In the genomic region with DNA sequence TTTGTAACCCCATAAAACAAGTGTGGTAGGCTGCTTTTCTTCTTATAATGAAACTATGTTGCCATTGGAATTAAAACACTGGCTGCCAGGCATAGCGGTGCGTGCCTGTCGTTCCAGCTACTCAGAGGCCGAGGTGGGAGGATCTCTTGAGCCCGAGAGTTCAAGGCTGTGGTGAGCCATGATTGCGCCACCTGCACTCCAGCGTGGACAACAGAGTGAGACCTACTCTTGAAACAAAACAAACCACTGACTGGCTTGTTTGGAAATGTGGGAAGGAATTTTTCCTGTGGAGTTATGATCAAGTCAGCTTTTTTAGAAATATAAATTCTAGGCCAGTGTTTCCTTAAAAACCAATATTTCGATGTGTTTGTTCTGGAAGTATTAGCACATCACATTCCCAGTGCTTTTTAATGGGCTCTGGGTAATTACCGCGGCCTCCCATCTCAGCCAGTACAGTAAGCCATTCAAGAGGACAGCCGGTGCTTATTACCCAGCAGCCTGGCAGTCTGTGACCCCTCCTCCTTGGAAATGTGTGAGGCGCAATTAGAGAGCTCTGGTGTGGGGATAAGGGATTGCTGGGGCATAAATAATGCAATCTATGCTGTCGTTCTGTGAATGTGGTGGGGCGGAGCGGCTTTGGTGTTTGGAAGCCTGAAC, we compare ENCODE assay signal across 8 cellular contexts. TPM values are rescaled to one million over a fixed set of nuclear protein-coding genes. Genes with fewer than 3 reads are reported as not detected.
A peak's percentile ranks its signal among the peaks of the same experiment; 100 is the strongest.
DNase-seq lines count a peak whose midpoint lies in the region; ATAC-seq and TF ChIP-seq lines count a peak whose summit lies in the region.

No MANE protein-coding gene starts in this region.

- TF ChIP-seq CTCF in AG10803 (conservative IDR thresholded peaks at IDR 0.05; ENCODE audit: low read length) (no peak), body of pancreas (IDR thresholded peaks at IDR 0.05) (no peak), thoracic aorta (IDR thresholded peaks at IDR 0.05) (no peak)

- no peak for TF ChIP-seq POLR2A in body of pancreas (IDR thresholded peaks at IDR 0.05)

- peak overlapping the region; percentile 48 to 67 (median 54) for H3K27ac ChIP-seq in body of pancreas
- peak overlapping the region; percentile 84 for H3K27ac ChIP-seq in thoracic aorta

- H3K4me1 ChIP-seq in body of pancreas (peaks cover 45% of the 10 kb centered on the region), thoracic aorta (ENCODE audit: control insufficient read depth in 1 of 2, low read depth in 2 of 2) (peaks cover 27 to 65% of the 10 kb centered on the region in 2 donors)

- H3K36me3 ChIP-seq in body of pancreas (replicated peaks in 1 of 2; ENCODE audit: insufficient read depth in 1 of 2, low read depth in 2 of 2): no peaks in the 10 kb centered on the region
- H3K36me3 ChIP-seq in thoracic aorta: no peaks in the 10 kb centered on the region

- H3K27me3 ChIP-seq in body of pancreas: no peaks in the 10 kb centered on the region
- no peaks in the 10 kb centered on the region for H3K27me3 ChIP-seq in thoracic aorta (replicated peaks; ENCODE audit: insufficient read depth)

- H3K9me3 ChIP-seq in body of pancreas (no peaks in the 10 kb centered on the region), thoracic aorta (no peaks in the 10 kb centered on the region)

- peak; percentile 100 for DNase-seq in AG10803 (ENCODE audit: low read depth)
- DNase-seq in NCI-H1417 treated with DMSO at 0.1 percent for 48 hours (lab: John Stamatoyannopoulos, UW): peak; percentile 36
- DNase-seq in body of pancreas: peak in 3 of 4 donors; percentile 49 to 73 (median 60)
- DNase-seq in left colon: peak; percentile 28 to 58
- peak; percentile 54 for DNase-seq in thoracic aorta (ENCODE audit: low spot score)
- DNase-seq in activated CD4-positive, alpha-beta T cell treated with anti-CD3 and anti-CD28 coated beads for 4 hours: no peak

- ATAC-seq in body of pancreas (peak; percentile 56), left colon (no peak), thoracic aorta (ENCODE audit: insufficient number of reproducible peaks, low FRiP score, low read depth) (no peak), HG02885 (IDR thresholded peaks at IDR 0.05; ENCODE audit: poor library complexity, unreplicated experiment) (no peak), GM18517 (IDR thresholded peaks at IDR 0.05; ENCODE audit: unreplicated experiment) (no peak)

- intact Hi-C loops in body of pancreas (cut with DNase I): no loop called here
- intact Hi-C loops in left colon (cut with DNase I, micrococcal nuclease): no loop called here

- WGBS in body of pancreas, 2 donors: 53 to 56% methylated on average over 15 of the region's 15 CpGs

- no peak overlapping the region for H3K4me3 ChIP-seq in AG10803 (ENCODE audit: low read length)
- no peak overlapping the region for H3K4me3 ChIP-seq in body of pancreas
- peak overlapping the region; percentile 49 for H3K4me3 ChIP-seq in thoracic aorta

RNA-seq across cellular contexts. Expression of a gene that starts 58.3 kb away (rescaled TPM):
- 10 to 100 TPM; 17.1 to 24.1 TPM for total RNA-seq in body of pancreas
- 10 to 100 TPM; 81.2 to 91.6 TPM for total RNA-seq in left colon
- total RNA-seq in thoracic aorta: 10 to 100 TPM; 35.1 to 36.0 TPM

Comparison
In these comparisons a context has a peak if more than half of its experiments do, and no peak if none do; other contexts are left out.
1. DNase-seq: peak in AG10803 (single experiment), NCI-H1417 treated with DMSO at 0.1 percent for 48 hours (single experiment), body of pancreas (3 of 4), left colon (2 of 2) and thoracic aorta (single experiment); none in activated CD4-positive, alpha-beta T cell treated with anti-CD3 and anti-CD28 coated beads for 4 hours (0 of 2).